ENCODE assay signal across 8 cellular contexts in the genomic region with DNA sequence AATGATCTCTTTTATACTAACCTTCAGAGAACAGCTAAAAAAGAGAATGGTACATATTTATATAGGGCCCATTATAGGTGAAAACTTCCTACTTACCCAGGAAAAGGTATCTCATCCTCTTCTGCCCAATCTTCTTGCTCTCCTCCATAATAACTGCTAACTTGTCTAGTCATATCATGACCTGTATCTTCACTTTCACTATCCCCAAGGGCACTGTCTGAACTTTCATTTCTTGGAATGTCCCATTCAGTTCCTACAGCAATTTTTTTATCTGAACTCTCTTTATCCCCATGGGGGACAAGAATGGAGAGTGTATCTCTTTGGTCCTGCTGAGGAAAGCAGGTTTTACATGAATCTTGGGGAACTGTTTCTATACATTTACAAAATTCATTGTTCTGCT. TPM values are rescaled to one million over a fixed set of nuclear protein-coding genes. Genes with fewer than 3 reads are reported as not detected.
A peak's percentile ranks its signal among the peaks of the same experiment; 100 is the strongest.
DNase-seq lines count a peak whose midpoint lies in the region; ATAC-seq, FAIRE-seq and TF ChIP-seq lines count a peak whose summit lies in the region.

No MANE protein-coding gene starts in this region.

- DNase-seq in activated naive CD4-positive, alpha-beta T cell treated with anti-CD3 and anti-CD28 coated beads, Interleukin-2, amount 50 U/mL, for 72 hours (ENCODE audit: low spot score in 2 of 2), result no peak
- DNase-seq in activated naive CD4-positive, alpha-beta T cell treated with Interleukin-2 at 50 U/mL for 16 hours, result no peak
- DNase-seq in upper lobe of right lung (no peak), spleen (no peak), NCI-H1092 (lab: John Stamatoyannopoulos, UW) (no peak)

- no peak for TF ChIP-seq POLR2A in spleen (IDR thresholded peaks at IDR 0.05)

- H3K36me3 ChIP-seq in upper lobe of right lung, result peaks cover 50% of the 10 kb centered on the region
- H3K36me3 ChIP-seq in spleen, result peaks cover 0 to 97% (median 33%) of the 10 kb centered on the region in 6 donors

- H3K27ac Mint-ChIP-seq in activated naive CD4-positive, alpha-beta T cell treated with anti-CD3 and anti-CD28 coated beads, Interleukin-2, amount 50 U/mL, for 72 hours, result peak overlapping the region in 1 of 2 donors; percentile 56

- H3K4me1 ChIP-seq in upper lobe of right lung, result peaks cover 23% of the 10 kb centered on the region
- H3K4me1 ChIP-seq in spleen, result peaks cover 0 to 25% (median 6%) of the 10 kb centered on the region in 6 donors

- no peak overlapping the region for H3K4me3 ChIP-seq in upper lobe of right lung
- no peak overlapping the region for H3K4me3 ChIP-seq in spleen

- H3K27me3 ChIP-seq in upper lobe of right lung, result no peaks in the 10 kb centered on the region
- H3K27me3 ChIP-seq in spleen (replicated peaks in 1 of 7), result no peaks in the 10 kb centered on the region

- TF ChIP-seq CTCF in VCaP (conservative IDR thresholded peaks at IDR 0.05) (no peak), upper lobe of right lung (IDR thresholded peaks at IDR 0.05) (no peak), spleen (IDR thresholded peaks at IDR 0.05 in 8 of 11, conservative IDR thresholded peaks at IDR 0.05 in 3 of 11) (no peak)

- H3K36me3 Mint-ChIP-seq in activated naive CD4-positive, alpha-beta T cell treated with anti-CD3 and anti-CD28 coated beads, Interleukin-2, amount 50 U/mL, for 72 hours, result peaks cover 0 to 29% of the 10 kb centered on the region in 2 donors

- peak overlapping the region; percentile 89 for H3K27ac ChIP-seq in VCaP
- H3K27ac ChIP-seq in upper lobe of right lung, result peak overlapping the region; percentile 71
- H3K27ac ChIP-seq in spleen, result peak overlapping the region in 4 of 8 donors; percentile 34 to 69 (median 54)

- peak; percentile 43 for FAIRE-seq in islet of Langerhans (lab: Jason Lieb, UNC)

- no peaks in the 10 kb centered on the region for H3K9me3 ChIP-seq in upper lobe of right lung
- H3K9me3 ChIP-seq in spleen, result no peaks in the 10 kb centered on the region

- ATAC-seq in activated naive CD4-positive, alpha-beta T cell treated with anti-CD3 and anti-CD28 coated beads, Interleukin-2, amount 50 U/mL, for 72 hours, result peak; percentile 76 to 81
- no peak for ATAC-seq in upper lobe of right lung
- no peak for ATAC-seq in esophagus mucosa

- intact Hi-C loops in upper lobe of right lung (cut with DNase I), result no loop called here
- intact Hi-C loops in spleen (cut with DNase I; ENCODE audit: low total_unique reads), result no loop called here

- peaks cover 0 to 7% of the 10 kb centered on the region in 2 donors for H3K9me3 Mint-ChIP-seq in activated naive CD4-positive, alpha-beta T cell treated with anti-CD3 and anti-CD28 coated beads, Interleukin-2, amount 50 U/mL, for 72 hours

RNA-seq across cellular contexts. Expression of a gene that starts 36.4 kb away (rescaled TPM):
- 10 to 100 TPM; 35.9 to 62.2 TPM for total RNA-seq in activated naive CD4-positive, alpha-beta T cell treated with anti-CD3 and anti-CD28 coated beads, Interleukin-2, amount 50 U/mL, for 72 hours
- 27.2 TPM for total RNA-seq in upper lobe of right lung
- 10 to 100 TPM; 37.0 to 56.4 (median 46.9) TPM for total RNA-seq in spleen
- polyA plus RNA-seq in spleen, result 1 to 10 TPM; 3.8 to 5.3 (median 4.8) TPM
- 8.6 TPM for total RNA-seq in esophagus mucosa

Comparison
In these comparisons a context has a peak if more than half of its experiments do, and no peak if none do; other contexts are left out.
1. ATAC-seq: peak in activated naive CD4-positive, alpha-beta T cell treated with anti-CD3 and anti-CD28 coated beads, Interleukin-2, amount 50 U/mL, for 72 hours (2 of 2); none in upper lobe of right lung (single experiment) and esophagus mucosa (single experiment).